ENCODE assay signal across 32 cellular contexts in the genomic region with DNA sequence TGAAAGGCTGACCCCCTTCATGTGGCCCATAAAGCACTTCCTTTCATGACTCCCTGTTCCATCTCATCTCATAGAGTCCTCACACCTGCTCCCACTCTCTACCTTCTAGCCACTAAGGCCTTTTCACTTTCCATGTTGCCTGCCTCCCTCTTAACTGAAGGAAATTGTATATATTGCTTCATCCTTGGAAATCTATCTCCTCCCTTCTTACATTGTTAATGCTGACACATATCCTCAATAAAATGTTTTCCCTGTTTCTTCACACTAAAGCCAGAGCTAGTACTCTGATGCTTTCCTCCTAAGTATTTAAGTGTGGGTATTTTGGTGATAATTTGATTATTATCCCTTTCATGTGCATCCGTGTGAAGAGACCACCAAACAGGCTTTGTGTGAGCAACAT.
"Had no signal": no experiment of that assay in that cellular context is flagged by ENCODE, and none has a peak within 500 bp of the region (broad histone marks: within the 10 kb centered on the region; RNA-seq: fewer than 3 reads in every experiment).

No MANE protein-coding gene starts in this region.

- H3K27ac ChIP-seq: adrenal gland, body of pancreas, cardiac muscle cell, coronary artery, dorsolateral prefrontal cortex, pancreas, right atrium auricular region, stomach, thyroid gland, upper lobe of right lung, VCaP had no signal

- ATAC-seq: activated T-cell treated with anti-CD3 and anti-CD28 coated beads, Interleukin-2, amount 50 U/mL, for 72 hours; body of pancreas; effector memory CD8-positive, alpha-beta T cell; esophagus mucosa; left colon; naive thymus-derived CD4-positive, alpha-beta T cell; pancreas; stimulated activated naive B cell treated with anti-CD40 and anti-IgM and Interleukin-4, amounts not matched to agents 10 μg/mL and 1 μg/mL and 100 μg/mL, for 72 hours; upper lobe of right lung had no signal

- H3K27me3 ChIP-seq: adrenal gland, body of pancreas, cardiac muscle cell, dorsolateral prefrontal cortex, pancreas, right atrium auricular region, stomach, thyroid gland, upper lobe of right lung had no signal

- H3K36me3 ChIP-seq: adrenal gland, cardiac muscle cell, pancreas, right atrium auricular region, stomach, thyroid gland, upper lobe of right lung had no signal

- DNase-seq: activated CD4-positive, alpha-beta T cell treated with anti-CD3 and anti-CD28 coated beads for 4 hours; activated CD4-positive, alpha-beta T cell treated with anti-CD3 and anti-CD28 coated beads, Interleukin-2, amount 50 U/mL, for 4 hours; activated naive CD4-positive, alpha-beta T cell treated with Interleukin-2 at 50 U/mL for 16 hours; activated T-cell treated with anti-CD3 and anti-CD28 coated beads for 4 hours; activated T-cell treated with anti-CD3 and anti-CD28 coated beads, Interleukin-2, amount 50 U/mL, for 72 hours; adrenal gland; aorta; body of pancreas; dorsolateral prefrontal cortex; effector memory CD8-positive, alpha-beta T cell; head of caudate nucleus; hypothalamus; immature natural killer cell; kidney; left colon; midbrain; naive thymus-derived CD4-positive, alpha-beta T cell; nucleus accumbens; pancreas; stimulated activated CD4-positive, alpha-beta T cell treated with anti-CD3 and anti-CD28 coated beads, Interleukin-15, amount 100 ng/mL, for 24 hours; stimulated activated CD4-positive, alpha-beta T cell treated with anti-CD3 and anti-CD28 coated beads, Interleukin-2, amount 100 ng/mL, for 24 hours; stimulated activated naive B cell treated with anti-CD40 and anti-IgM and Interleukin-4, amounts not matched to agents 10 μg/mL and 1 μg/mL and 100 μg/mL, for 72 hours; stomach; SW 1271; T-helper 9 cell; thyroid gland; upper lobe of right lung had no signal

- H3K4me3 ChIP-seq: adrenal gland, body of pancreas, cardiac muscle cell, coronary artery, dorsolateral prefrontal cortex, pancreas, right atrium auricular region, stomach, thyroid gland, upper lobe of right lung had no signal

- H3K4me1 ChIP-seq: adrenal gland, body of pancreas, pancreas, right atrium auricular region, stomach, thyroid gland, upper lobe of right lung had no signal

- H3K9me3 ChIP-seq: adrenal gland, body of pancreas, pancreas, right atrium auricular region, thyroid gland, upper lobe of right lung had no signal
